In genomic region chr7:84720456-84721097, GRCh38 we compare ENCODE assay signal across 28 cellular contexts.
"Had no signal": no experiment of that assay in that cellular context is flagged by ENCODE, and none has a peak within 500 bp of the region (broad histone marks: within the 10 kb centered on the region; RNA-seq: fewer than 3 reads in every experiment).

No MANE protein-coding gene starts in this region.

- ATAC-seq: activated CD8-positive, alpha-beta T cell treated with anti-CD3 and anti-CD28 coated beads for 36 hours; activated T-helper 17 cell treated with anti-CD3 and anti-CD28 coated beads, Interleukin-2, amount 50 U/mL, for 72 hours; body of pancreas; gastroesophageal sphincter; heart left ventricle; stimulated activated naive CD8-positive, alpha-beta T cell treated with anti-CD3 and anti-CD28 coated beads, Interleukin-15, amount 100 ng/mL, for 72 hours had no signal

- H3K4me3 ChIP-seq: body of pancreas, gastroesophageal sphincter, heart left ventricle, left ventricle myocardium inferior, prostate gland, right atrium auricular region, skin epidermis, suprapubic skin had no signal

- H3K27me3 ChIP-seq: body of pancreas, gastroesophageal sphincter, heart left ventricle, right atrium auricular region, suprapubic skin had no signal

- H3K36me3 ChIP-seq: gastroesophageal sphincter, heart left ventricle, left ventricle myocardium inferior, prostate gland, right atrium auricular region, suprapubic skin had no signal

- FAIRE-seq: endometrium had no signal

- H3K4me1 ChIP-seq: body of pancreas, gastroesophageal sphincter, heart left ventricle, left ventricle myocardium inferior, prostate gland, right atrium auricular region, suprapubic skin had no signal

- H3K4me3 Mint-ChIP-seq: activated CD4-positive, alpha-beta T cell treated with anti-CD3 and anti-CD28 coated beads, Interleukin-2, amount 10 ng/mL, durations not matched to agents 24 days and 14 days; activated CD8-positive, alpha-beta T cell treated with anti-CD3 and anti-CD28 coated beads for 36 hours; activated naive CD8-positive, alpha-beta T cell treated with anti-CD3 and anti-CD28 coated beads for 36 hours; activated T-helper 17 cell treated with anti-CD3 and anti-CD28 coated beads, Interleukin-2, amount 50 U/mL, for 72 hours; neural crest cell; stimulated activated naive CD8-positive, alpha-beta T cell treated with anti-CD3 and anti-CD28 coated beads, Interleukin-15, amount 100 ng/mL, for 72 hours had no signal

- H3K27ac ChIP-seq: body of pancreas, gastroesophageal sphincter, heart left ventricle, left ventricle myocardium inferior, prostate gland, right atrium auricular region, skin epidermis, suprapubic skin had no signal

- H3K4me1 Mint-ChIP-seq: activated CD4-positive, alpha-beta T cell treated with anti-CD3 and anti-CD28 coated beads, Interleukin-2, amount 10 ng/mL, durations not matched to agents 24 days and 14 days; activated naive CD8-positive, alpha-beta T cell treated with anti-CD3 and anti-CD28 coated beads for 36 hours; activated T-helper 17 cell treated with anti-CD3 and anti-CD28 coated beads, Interleukin-2, amount 50 U/mL, for 72 hours; neural crest cell; stimulated activated naive CD8-positive, alpha-beta T cell treated with anti-CD3 and anti-CD28 coated beads, Interleukin-15, amount 100 ng/mL, for 72 hours had no signal

- H3K27ac Mint-ChIP-seq: activated CD4-positive, alpha-beta T cell treated with anti-CD3 and anti-CD28 coated beads, Interleukin-2, amount 10 ng/mL, durations not matched to agents 24 days and 14 days; activated CD8-positive, alpha-beta T cell treated with anti-CD3 and anti-CD28 coated beads for 36 hours; activated naive CD8-positive, alpha-beta T cell treated with anti-CD3 and anti-CD28 coated beads for 36 hours; activated T-helper 17 cell treated with anti-CD3 and anti-CD28 coated beads, Interleukin-2, amount 50 U/mL, for 72 hours; stimulated activated naive CD8-positive, alpha-beta T cell treated with anti-CD3 and anti-CD28 coated beads, Interleukin-15, amount 100 ng/mL, for 72 hours had no signal

- DNase-seq: activated CD4-positive, alpha-beta T cell treated with anti-CD3 and anti-CD28 coated beads, Interleukin-2, amount 10 ng/mL, durations not matched to agents 24 days and 14 days; activated CD8-positive, alpha-beta T cell treated with anti-CD3 and anti-CD28 coated beads for 36 hours; activated naive CD4-positive, alpha-beta T cell; activated naive CD8-positive, alpha-beta T cell treated with anti-CD3 and anti-CD28 coated beads for 36 hours; activated T-cell treated with anti-CD3 and anti-CD28 coated beads, Interleukin-2, amount 50 U/mL, for 1 hour; amygdala; body of pancreas; central memory CD4-positive, alpha-beta T cell; cortex of kidney; erythroblast; heart left ventricle; kidney glomerular epithelial cell; left ventricle myocardium inferior; mammary epithelial cell; stimulated activated CD4-positive, alpha-beta T cell treated with anti-CD3 and anti-CD28 coated beads, Interleukin-15, amount 100 ng/mL, for 24 hours; stimulated activated CD4-positive, alpha-beta T cell treated with anti-CD3 and anti-CD28 coated beads, Interleukin-2, amount 100 ng/mL, for 48 hours; stimulated activated naive CD8-positive, alpha-beta T cell treated with anti-CD3 and anti-CD28 coated beads, Interleukin-15, amount 100 ng/mL, for 72 hours; T-helper 1 cell; T1000; trophoblast cell had no signal

- H3K9me3 Mint-ChIP-seq: activated CD4-positive, alpha-beta T cell treated with anti-CD3 and anti-CD28 coated beads, Interleukin-2, amount 10 ng/mL, durations not matched to agents 24 days and 14 days; neural crest cell had no signal

- H3K27me3 Mint-ChIP-seq: activated CD4-positive, alpha-beta T cell treated with anti-CD3 and anti-CD28 coated beads, Interleukin-2, amount 10 ng/mL, durations not matched to agents 24 days and 14 days; activated CD8-positive, alpha-beta T cell treated with anti-CD3 and anti-CD28 coated beads for 36 hours; activated naive CD8-positive, alpha-beta T cell treated with anti-CD3 and anti-CD28 coated beads for 36 hours; activated T-helper 17 cell treated with anti-CD3 and anti-CD28 coated beads, Interleukin-2, amount 50 U/mL, for 72 hours; stimulated activated naive CD8-positive, alpha-beta T cell treated with anti-CD3 and anti-CD28 coated beads, Interleukin-15, amount 100 ng/mL, for 72 hours had no signal

- H3K9me3 ChIP-seq: body of pancreas, gastroesophageal sphincter, prostate gland, right atrium auricular region, suprapubic skin had no signal

- H3K36me3 Mint-ChIP-seq: activated naive CD8-positive, alpha-beta T cell treated with anti-CD3 and anti-CD28 coated beads for 36 hours had no signal
